ENCODE assay signal across 25 cellular contexts in the genomic region with DNA sequence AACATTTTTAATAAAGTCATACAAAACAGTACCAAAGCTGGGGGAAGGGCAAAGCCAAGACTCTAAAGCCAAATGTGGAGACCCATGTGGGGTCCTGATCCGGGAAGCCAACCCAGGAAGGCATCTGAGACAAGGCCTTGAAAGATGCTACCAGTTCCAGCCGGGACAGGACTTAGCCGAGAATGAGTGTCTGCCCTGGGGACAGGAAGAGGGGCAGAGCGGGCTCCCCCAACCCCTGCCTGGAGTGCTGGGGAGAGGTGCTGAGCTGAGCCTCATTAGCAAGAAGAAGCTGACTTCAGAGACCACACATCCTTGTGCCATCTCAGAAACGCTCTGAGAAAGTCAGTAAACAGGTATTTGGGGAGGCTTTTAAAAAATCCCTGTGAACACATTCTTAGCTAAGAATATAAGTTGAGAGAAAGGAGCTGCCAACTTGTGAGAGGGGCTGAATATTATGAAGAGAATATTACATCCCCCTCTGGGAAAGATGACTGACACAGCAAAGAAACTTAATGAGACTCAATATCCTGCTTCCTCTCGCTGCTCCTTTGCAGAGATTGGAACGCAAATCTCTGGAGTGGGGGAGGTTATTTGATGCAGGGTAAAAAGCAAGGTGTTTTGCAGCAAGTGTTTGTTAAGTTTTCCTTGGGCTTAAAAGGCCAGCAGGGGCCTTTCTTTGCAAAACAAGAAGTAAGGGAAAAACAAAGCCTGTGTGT.
"Had no signal": no experiment of that assay in that cellular context is flagged by ENCODE, and none has a peak within 500 bp of the region (broad histone marks: within the 10 kb centered on the region; RNA-seq: fewer than 3 reads in every experiment).

No MANE protein-coding gene starts in this region.

- ATAC-seq: activated CD4-positive, alpha-beta T cell treated with anti-CD3 and anti-CD28 coated beads for 36 hours; activated CD8-positive, alpha-beta memory T cell treated with anti-CD3 and anti-CD28 coated beads, Interleukin-2, amount 10 ng/mL, durations not matched to agents 7 days and 5 days; activated CD8-positive, alpha-beta T cell treated with anti-CD3 and anti-CD28 coated beads, Interleukin-2, amount 10 ng/mL, durations not matched to agents 7 days and 5 days; activated naive CD4-positive, alpha-beta T cell treated with anti-CD3 and anti-CD28 coated beads, Interleukin-2, amount 50 U/mL, for 72 hours; body of pancreas; left lung; lower lobe of right lung; mucosa of descending colon; right lobe of liver had no signal

- H3K4me3 ChIP-seq: body of pancreas, colonic mucosa, left lung, lower lobe of right lung, mucosa of descending colon, ovary, right lobe of liver, testis, uterus had no signal

- H3K9me3 ChIP-seq: body of pancreas, colonic mucosa, left lung, lower lobe of right lung, mucosa of descending colon, neutrophil, ovary, right lobe of liver, testis, uterus had no signal

- H3K27me3 ChIP-seq: body of pancreas, colonic mucosa, left lung, neutrophil, ovary, right lobe of liver, testis, uterus had no signal

- DNase-seq: activated CD4-positive, alpha-beta T cell treated with anti-CD3 and anti-CD28 coated beads for 36 hours; activated CD4-positive, CD25-positive, alpha-beta regulatory T cell; activated CD8-positive, alpha-beta memory T cell treated with anti-CD3 and anti-CD28 coated beads, Interleukin-2, amount 10 ng/mL, durations not matched to agents 7 days and 5 days; activated CD8-positive, alpha-beta T cell treated with anti-CD3 and anti-CD28 coated beads, Interleukin-2, amount 10 ng/mL, durations not matched to agents 7 days and 5 days; activated naive CD4-positive, alpha-beta T cell; activated T-cell treated with anti-CD3 and anti-CD28 coated beads, Interleukin-2, amount 50 U/mL, for 48 hours; anterior cingulate cortex; body of pancreas; colonic mucosa; effector memory CD4-positive, alpha-beta T cell; foreskin fibroblast; head of caudate nucleus; hippocampal formation; left lung; lower lobe of right lung; mucosa of descending colon; ovary; right lobe of liver; stimulated activated CD4-positive, alpha-beta T cell treated with anti-CD3 and anti-CD28 coated beads, Interleukin-2, amount 100 ng/mL, for 48 hours; stimulated activated naive CD4-positive, alpha-beta T cell treated with Interleukin-2 at 50 U/mL for 16 hours; T-helper 1 cell; testis; uterus had no signal

- H3K27ac ChIP-seq: body of pancreas, colonic mucosa, left lung, lower lobe of right lung, neutrophil, ovary, right lobe of liver, testis, uterus had no signal

- H3K36me3 ChIP-seq: colonic mucosa, left lung, lower lobe of right lung, neutrophil, ovary, right lobe of liver, uterus had no signal

- H3K4me1 ChIP-seq: body of pancreas, colonic mucosa, left lung, lower lobe of right lung, right lobe of liver, testis, uterus had no signal
